10 cellular contexts compared by ENCODE assay signal in genomic region chr5:154829589-154830218, GRCh38. TPM values are rescaled to one million over a fixed set of nuclear protein-coding genes. Genes with fewer than 3 reads are reported as not detected.
DNase-seq lines count a peak whose midpoint lies in the region; ATAC-seq and TF ChIP-seq lines count a peak whose summit lies in the region.
"Had no signal": no experiment of that assay in that cellular context is flagged by ENCODE, and none has a peak within 500 bp of the region (broad histone marks: within the 10 kb centered on the region; RNA-seq: fewer than 3 reads in every experiment).

No MANE protein-coding gene starts in this region.

- no peak for TF ChIP-seq CTCF in mesothelial cell of epicardium (IDR thresholded peaks at IDR 0.05; ENCODE audit: unreplicated experiment)
- no peak for TF ChIP-seq CTCF in vagina (IDR thresholded peaks at IDR 0.05)

- no peaks in the 10 kb centered on the region for H3K9me3 Mint-ChIP-seq in T-helper 2 cell treated with Interferon-gamma antibody and Interleukin-4, amounts not matched to agents 5 μg/mL and 100 μg/mL, for 36 hours
- no peaks in the 10 kb centered on the region for H3K9me3 Mint-ChIP-seq in mesothelial cell of epicardium

- peak overlapping the region; percentile 81 for H3K27ac Mint-ChIP-seq in T-helper 2 cell treated with Interferon-gamma antibody and Interleukin-4, amounts not matched to agents 5 μg/mL and 100 μg/mL, for 36 hours
- H3K27ac Mint-ChIP-seq in mesothelial cell of epicardium = no peak overlapping the region

- no peak overlapping the region for H3K4me3 ChIP-seq in Jurkat, Clone E6-1 (ENCODE audit: low read length)
- no peak overlapping the region for H3K4me3 ChIP-seq in vagina

- intact Hi-C loops in vagina (cut with DNase I) = no loop called here

- no peak overlapping the region for H3K27ac ChIP-seq in vagina

- H3K9me3 ChIP-seq in vagina = no peaks in the 10 kb centered on the region

- peak; percentile 39 for DNase-seq in Jurkat, Clone E6-1 (ENCODE audit: low read depth, low spot score)
- peak; percentile 20 for DNase-seq in T-helper 2 cell treated with Interferon-gamma antibody and Interleukin-4, amounts not matched to agents 5 μg/mL and 100 μg/mL, for 36 hours (ENCODE audit: low spot score)
- DNase-seq in effector CD4-positive, alpha-beta T cell = peak; percentile 3
- peak; percentile 9 to 16 for DNase-seq in stimulated activated CD4-positive, alpha-beta T cell treated with anti-CD3 and anti-CD28 coated beads, Interleukin-15, amount 100 ng/mL, for 48 hours (ENCODE audit: low read depth in 2 of 2)
- no peak for DNase-seq in mesothelial cell of epicardium (ENCODE audit: low spot score in 2 of 2, unreplicated experiment in 2 of 2)
- DNase-seq in vagina (ENCODE audit: extremely low spot score in 2 of 2) = no peak
- DNase-seq in NCI-H1930 (lab: John Stamatoyannopoulos, UW) = no peak
- DNase-seq: NCI-H187 treated with DMSO at 0.1 percent for 48 hours, substantia nigra had no signal

- H3K36me3 Mint-ChIP-seq in T-helper 2 cell treated with Interferon-gamma antibody and Interleukin-4, amounts not matched to agents 5 μg/mL and 100 μg/mL, for 36 hours (ENCODE audit: low read depth) = peaks cover 21% of the 10 kb centered on the region
- peaks cover 19% of the 10 kb centered on the region for H3K36me3 Mint-ChIP-seq in mesothelial cell of epicardium

- peaks cover 9% of the 10 kb centered on the region for H3K4me1 ChIP-seq in vagina

- no peaks in the 10 kb centered on the region for H3K27me3 ChIP-seq in vagina

- H3K4me1 Mint-ChIP-seq in T-helper 2 cell treated with Interferon-gamma antibody and Interleukin-4, amounts not matched to agents 5 μg/mL and 100 μg/mL, for 36 hours (ENCODE audit: low read depth) = peaks cover 31% of the 10 kb centered on the region
- peaks cover 3% of the 10 kb centered on the region for H3K4me1 Mint-ChIP-seq in mesothelial cell of epicardium

- H3K27me3 Mint-ChIP-seq in T-helper 2 cell treated with Interferon-gamma antibody and Interleukin-4, amounts not matched to agents 5 μg/mL and 100 μg/mL, for 36 hours (ENCODE audit: low read depth) = no peaks in the 10 kb centered on the region
- H3K27me3 Mint-ChIP-seq in mesothelial cell of epicardium (ENCODE audit: low read depth) = no peaks in the 10 kb centered on the region

- ATAC-seq in HG03469 (IDR thresholded peaks at IDR 0.05; ENCODE audit: unreplicated experiment) = no peak

- H3K4me3 Mint-ChIP-seq in T-helper 2 cell treated with Interferon-gamma antibody and Interleukin-4, amounts not matched to agents 5 μg/mL and 100 μg/mL, for 36 hours = peak overlapping the region; percentile 66
- H3K4me3 Mint-ChIP-seq in mesothelial cell of epicardium = no peak overlapping the region

- no peaks in the 10 kb centered on the region for H3K36me3 ChIP-seq in vagina

- TF ChIP-seq POLR2A in vagina (IDR thresholded peaks at IDR 0.05) = no peak

RNA-seq across cellular contexts. Expression of gene FAXDC2, which starts 20.7 kb away (rescaled TPM):
- polyA plus RNA-seq in Jurkat, Clone E6-1 (2012; ENCODE audit: insufficient read depth, insufficient read length) = not detected
- total RNA-seq in mesothelial cell of epicardium (30.6 to 33.9 TPM (median 33.8 TPM) in 3 replicates), vagina (35.4 TPM)

RNA-seq across cellular contexts. Expression of gene CNOT8, which starts 28.7 kb away (rescaled TPM):
- 82.1 TPM for polyA plus RNA-seq in Jurkat, Clone E6-1 (2012; ENCODE audit: insufficient read depth, insufficient read length)
- total RNA-seq in mesothelial cell of epicardium (54.4 to 58.3 TPM (median 54.6 TPM) in 3 replicates), vagina (62.1 TPM)

Comparison
In these comparisons a context has a peak if more than half of its experiments do, and no peak if none do; other contexts are left out.
1. DNase-seq: peak in Jurkat, Clone E6-1 (single experiment), T-helper 2 cell treated with Interferon-gamma antibody and Interleukin-4, amounts not matched to agents 5 μg/mL and 100 μg/mL, for 36 hours (single experiment), effector CD4-positive, alpha-beta T cell (single experiment) and stimulated activated CD4-positive, alpha-beta T cell treated with anti-CD3 and anti-CD28 coated beads, Interleukin-15, amount 100 ng/mL, for 48 hours (2 of 2); none in mesothelial cell of epicardium (0 of 2), vagina (0 of 2) and NCI-H1930 (0 of 2).